Comparison of ENCODE assay signal across 7 cellular contexts in genomic region chrX:43735534-43735933, GRCh38.
"Had no signal": no experiment of that assay in that cellular context is flagged by ENCODE, and none has a peak within 500 bp of the region (broad histone marks: within the 10 kb centered on the region; RNA-seq: fewer than 3 reads in every experiment).

No MANE protein-coding gene starts in this region.

- FAIRE-seq: HepG2 had no signal

- ATAC-seq: HepG2 had no signal

- H3K4me1 Mint-ChIP-seq: IgD-negative memory B cell had no signal

- H3K4me3 ChIP-seq: GM23248 had no signal

- DNase-seq: GM23248, GOT3, HCEC 1CT, KBM-7 had no signal

- H3K9me3 Mint-ChIP-seq: IgD-negative memory B cell had no signal

- H3K27me3 Mint-ChIP-seq: IgD-negative memory B cell had no signal

- H2AFZ ChIP-seq: GM23248 had no signal

- H3K27ac ChIP-seq: GM23248, HL-60 had no signal

- H3K27ac Mint-ChIP-seq: IgD-negative memory B cell had no signal

- H3K9ac ChIP-seq: GM23248 had no signal
